In genomic region chr10:88521806-88522205, GRCh38 we compare ENCODE assay signal across 25 cellular contexts.
DNase-seq lines count a peak whose midpoint lies in the region; ATAC-seq, FAIRE-seq and TF ChIP-seq lines count a peak whose summit lies in the region.
"Had no signal": no experiment of that assay in that cellular context is flagged by ENCODE, and none has a peak within 500 bp of the region (broad histone marks: within the 10 kb centered on the region; RNA-seq: fewer than 3 reads in every experiment).

No MANE protein-coding gene starts in this region.

- TF ChIP-seq CTCF in right lobe of liver (IDR thresholded peaks at IDR 0.05) (no peak), HepG2 (CRISPR knock-in tag; IDR thresholded peaks at IDR 0.05) (no peak), epithelial cell of esophagus (IDR thresholded peaks at IDR 0.05; ENCODE audit: insufficient read depth, low read depth, low read length, missing control alignments) (no peak), CD14-positive monocyte (IDR thresholded peaks at IDR 0.05) (no peak)

- H3K4me3 ChIP-seq in right lobe of liver (no peak overlapping the region), HepG2 (replicated peaks in 1 of 3; ENCODE audit: insufficient read depth in 1 of 3, low read depth in 2 of 3, low read length in 3 of 3) (no peak overlapping the region), epithelial cell of esophagus (ENCODE audit: low read length) (no peak overlapping the region)
- H3K4me3 ChIP-seq: A549; BLaER1 treated with 17β-estradiol and CSF1 and Interleukin-3, amounts not matched to agents 10 nM and 100 nM; GM12878; HAP-1 had no signal

- no peaks in the 10 kb centered on the region for H3K36me3 ChIP-seq in right lobe of liver
- no peaks in the 10 kb centered on the region for H3K36me3 ChIP-seq in HepG2 (replicated peaks in 1 of 2; ENCODE audit: control insufficient read depth in 1 of 2, insufficient read depth in 2 of 2, low read length in 2 of 2)
- H3K36me3 ChIP-seq: BE2C; BLaER1 treated with 17β-estradiol and CSF1 and Interleukin-3, amounts not matched to agents 10 nM and 100 nM; HAP-1 had no signal

- peak; percentile 63 to 78 (median 70) for ATAC-seq in right lobe of liver
- ATAC-seq in HepG2 = no peak
- ATAC-seq: A549, GM12878 had no signal

- no peaks in the 10 kb centered on the region for H3K36me3 Mint-ChIP-seq in CD14-positive monocyte
- H3K36me3 Mint-ChIP-seq: CD4-positive, alpha-beta memory T cell had no signal

- H3K27me3 ChIP-seq in right lobe of liver (no peaks in the 10 kb centered on the region), HepG2 (ENCODE audit: control insufficient read depth in 1 of 2, insufficient read depth in 2 of 2, low read length in 2 of 2) (no peaks in the 10 kb centered on the region; a peak in 1 of 5 replicates)
- H3K27me3 ChIP-seq: BE2C; BLaER1 treated with 17β-estradiol and CSF1 and Interleukin-3, amounts not matched to agents 10 nM and 100 nM had no signal

- H3K9me3 Mint-ChIP-seq in CD14-positive monocyte = no peaks in the 10 kb centered on the region
- H3K9me3 Mint-ChIP-seq: CD4-positive, alpha-beta memory T cell; HFFc6 had no signal

- H3K4me2 ChIP-seq in HepG2 (ENCODE audit: low read depth, low read length) = no peak overlapping the region
- H3K4me2 ChIP-seq: A549; BLaER1 treated with 17β-estradiol and CSF1 and Interleukin-3, amounts not matched to agents 10 nM and 100 nM had no signal

- H3K27ac Mint-ChIP-seq in CD14-positive monocyte = no peak overlapping the region
- H3K27ac Mint-ChIP-seq: HFFc6 had no signal

- DNase-seq in right lobe of liver = no peak
- DNase-seq in HepG2 (ENCODE audit: low spot score) = no peak
- peak; percentile 35 for DNase-seq in epithelial cell of esophagus (ENCODE audit: low read depth)
- DNase-seq in fibroblast of gingiva (ENCODE audit: low read depth) = peak; percentile 40
- DNase-seq in renal cortical epithelial cell (ENCODE audit: low read depth) = peak; percentile 74
- DNase-seq in CD14-positive monocyte (ENCODE audit: low spot score) = no peak
- no peak for DNase-seq in D341Med (ENCODE audit: low spot score)
- no peak for DNase-seq in NCI-H1417 (lab: John Stamatoyannopoulos, UW)
- DNase-seq: 8988T; ACHN; AML-193; BE2C; Caco-2; CD4-positive, alpha-beta memory T cell; DMS 273 treated with DMSO at 0.1 percent for 48 hours; DMS79; EL; GDM1; HFFc6 had no signal

- H2AFZ ChIP-seq in HepG2 (ENCODE audit: low read length) = no peak overlapping the region

- POLR2A ChIA-PET in HepG2 (lab: Yijun Ruan, JAX) = no interaction called here

- FAIRE-seq in HepG2 (lab: Jason Lieb, UNC) = no peak
- FAIRE-seq: A549, D721Med, GM12878, GM18507 had no signal

- no peak for TF ChIP-seq RAD21 in HepG2 (CRISPR knock-in tag; IDR thresholded peaks at IDR 0.05)

- TF ChIP-seq EP300 in HepG2 (IDR thresholded peaks at IDR 0.05; ENCODE audit: low read depth in 2 of 2, low read length in 2 of 2) = no peak
- no peak for TF ChIP-seq EP300 in HepG2 (CRISPR knock-in tag; IDR thresholded peaks at IDR 0.05; ENCODE audit: borderline replicate concordance)

- H3K9me3 ChIP-seq in right lobe of liver (no peaks in the 10 kb centered on the region), HepG2 (ENCODE audit: low read length) (no peaks in the 10 kb centered on the region)
- H3K9me3 ChIP-seq: A549; BE2C; BLaER1 treated with 17β-estradiol and CSF1 and Interleukin-3, amounts not matched to agents 10 nM and 100 nM; Caco-2; HAP-1 had no signal

- H3K27me3 Mint-ChIP-seq in CD14-positive monocyte (ENCODE audit: low read depth in 3 of 3) = no peaks in the 10 kb centered on the region

- no peaks in the 10 kb centered on the region for H4K20me1 ChIP-seq in HepG2 (ENCODE audit: insufficient read depth, low read length)
- H4K20me1 ChIP-seq: BLaER1 treated with 17β-estradiol and CSF1 and Interleukin-3, amounts not matched to agents 10 nM and 100 nM had no signal

- CTCF ChIA-PET in HepG2 (lab: Yijun Ruan, JAX; ENCODE audit: low intra/inter-chr PET ratio, low total read pairs) = no interaction called here

- H3K4me3 Mint-ChIP-seq in CD14-positive monocyte = no peak overlapping the region
- H3K4me3 Mint-ChIP-seq: CD4-positive, alpha-beta memory T cell; HFFc6 had no signal

- H3K27ac ChIP-seq in right lobe of liver (no peak overlapping the region), HepG2 (ENCODE audit: extremely low read length, insufficient read depth, low read length) (no peak overlapping the region)
- H3K27ac ChIP-seq: A549; BLaER1 treated with 17β-estradiol and CSF1 and Interleukin-3, amounts not matched to agents 10 nM and 100 nM had no signal

- WGBS in right lobe of liver (ENCODE audit: insufficient coverage, low coverage, low lambda C conversion rate, missing lambda C conversion rate) = 50% methylated on average over 1 of the region's 1 CpG
- WGBS in HepG2 (ENCODE audit: low lambda C conversion rate) = 8% methylated on average over 1 of the region's 1 CpG

- TF ChIP-seq POLR2A in right lobe of liver (IDR thresholded peaks at IDR 0.05) (no peak), HepG2 (IDR thresholded peaks at IDR 0.05; ENCODE audit: insufficient read depth in 1 of 2, low read depth in 2 of 2, low read length in 2 of 2) (no peak)

- H3K4me1 ChIP-seq in right lobe of liver (peaks cover 0 to 5% (median 2%) of the 10 kb centered on the region in 4 donors), HepG2 (ENCODE audit: insufficient read depth, low read length) (no peaks in the 10 kb centered on the region)
- H3K4me1 ChIP-seq: BLaER1 treated with 17β-estradiol and CSF1 and Interleukin-3, amounts not matched to agents 10 nM and 100 nM; Caco-2 had no signal

- no peaks in the 10 kb centered on the region for H3K4me1 Mint-ChIP-seq in CD14-positive monocyte
- H3K4me1 Mint-ChIP-seq: CD4-positive, alpha-beta memory T cell had no signal

- H3K79me2 ChIP-seq in HepG2 (ENCODE audit: insufficient read depth, low read length) = no peaks in the 10 kb centered on the region

- intact Hi-C loops in right lobe of liver (cut with DNase I) = no loop called here
- intact Hi-C loops in HepG2 (cut with micrococcal nuclease; ENCODE audit: unreplicated experiment) = no loop called here
- intact Hi-C loops in CD14-positive monocyte (cut with micrococcal nuclease) = no loop called here

- no peak overlapping the region for H3K9ac ChIP-seq in HepG2 (ENCODE audit: insufficient read depth, low read depth, low read length)
- H3K9ac ChIP-seq: BLaER1 treated with 17β-estradiol and CSF1 and Interleukin-3, amounts not matched to agents 10 nM and 100 nM had no signal

- in situ Hi-C loops in HepG2 (cut with HindIII; ENCODE audit: extremely low pct_ligation_motif_present, low pct_unique_long_range_greater_than_20kb) = no loop called here

- no TSS peak for BruUV-seq in HepG2 (replicated peaks; lab: Mats Ljungman, UMichigan)

TF ChIP-seq in HepG2, 621 proteins besides CTCF, POLR2A, EP300 and RAD21:
- TF ChIP-seq MTERF4 (CRISPR knock-in tag; IDR thresholded peaks at IDR 0.05) (no peak), HMGA1 (CRISPR knock-in tag; conservative IDR thresholded peaks at IDR 0.05) (no peak), HOXA3 (CRISPR knock-in tag; IDR thresholded peaks at IDR 0.05) (no peak), PAF1 (CRISPR knock-in tag; IDR thresholded peaks at IDR 0.05) (no peak), TAF15 (IDR thresholded peaks at IDR 0.05; ENCODE audit: low read depth, low read length, poor library complexity, severe bottlenecking) (no peak), SMAD1 (CRISPR knock-in tag; IDR thresholded peaks at IDR 0.05; ENCODE audit: borderline replicate concordance, low read depth) (no peak), XRCC5 (optimal IDR thresholded peaks at IDR 0.05; ENCODE audit: low read length) (no peak), ZBTB2 (CRISPR knock-in tag; IDR thresholded peaks at IDR 0.05; ENCODE audit: low read depth) (no peak), PHF20 (CRISPR knock-in tag; IDR thresholded peaks at IDR 0.05) (no peak), UBTF (CRISPR knock-in tag; IDR thresholded peaks at IDR 0.05) (no peak)

Comparison
In these comparisons a context has a peak if more than half of its experiments do, and no peak if none do; other contexts are left out.
1. DNase-seq: peak in epithelial cell of esophagus (single experiment), fibroblast of gingiva (single experiment) and renal cortical epithelial cell (single experiment); none in right lobe of liver (0 of 3), HepG2 (single experiment), CD14-positive monocyte (single experiment), D341Med (single experiment) and NCI-H1417 (0 of 3).